ENCODE assay signal across 22 cellular contexts in genomic region chr3:115095236-115095635, GRCh38.
"Had no signal": no experiment of that assay in that cellular context is flagged by ENCODE, and none has a peak within 500 bp of the region (broad histone marks: within the 10 kb centered on the region; RNA-seq: fewer than 3 reads in every experiment).

No MANE protein-coding gene starts in this region.

- H3K9me3 ChIP-seq: SJCRH30, SK-N-SH had no signal

- H3K4me2 ChIP-seq: SK-N-SH had no signal

- H3K36me3 ChIP-seq: brain microvascular endothelial cell, cardiac muscle cell, SJCRH30 had no signal

- DNase-seq: activated CD4-positive, alpha-beta memory T cell treated with anti-CD3 and anti-CD28 coated beads for 36 hours; activated CD4-positive, alpha-beta T cell treated with anti-CD3 and anti-CD28 coated beads, Interleukin-2, amount 10 ng/mL, durations not matched to agents 7 days and 5 days; activated CD4-positive, CD25-positive, alpha-beta regulatory T cell; activated CD8-positive, alpha-beta memory T cell treated with anti-CD3 and anti-CD28 coated beads for 24 hours; activated effector memory CD4-positive, alpha-beta T cell treated with anti-CD3 and anti-CD28 coated beads, Interleukin-2, amount 50 U/mL, for 16 hours; activated naive CD4-positive, alpha-beta T cell treated with Interleukin-2 at 50 U/mL for 16 hours; activated T-cell treated with anti-CD3 and anti-CD28 coated beads, Interleukin-2, amount 50 U/mL, for 4 hours; amygdala; brain microvascular endothelial cell; cerebellar nuclear complex; Kasumi-1; KBM-7; NCI-H1048; NCI-H146; NCI-H187 treated with DMSO at 0.1 percent for 48 hours; NCI-H510A treated with DMSO at 0.1 percent for 48 hours; NCI-H69; SJCRH30; SK-N-SH; T-helper 1 cell had no signal

- H3K9ac ChIP-seq: SK-N-SH had no signal

- ATAC-seq: activated T-cell treated with anti-CD3 and anti-CD28 coated beads, Interleukin-2, amount 50 U/mL, for 4 hours had no signal

- H3K9me2 ChIP-seq: SK-N-SH had no signal

- H3K4me3 ChIP-seq: cardiac muscle cell, SJCRH30 had no signal

- H3K27me3 ChIP-seq: brain microvascular endothelial cell, cardiac muscle cell, SJCRH30 had no signal

- H3K27ac ChIP-seq: brain microvascular endothelial cell, cardiac muscle cell, SJCRH30, VCaP had no signal
